ENCODE assay signal across 21 cellular contexts in the genomic region with DNA sequence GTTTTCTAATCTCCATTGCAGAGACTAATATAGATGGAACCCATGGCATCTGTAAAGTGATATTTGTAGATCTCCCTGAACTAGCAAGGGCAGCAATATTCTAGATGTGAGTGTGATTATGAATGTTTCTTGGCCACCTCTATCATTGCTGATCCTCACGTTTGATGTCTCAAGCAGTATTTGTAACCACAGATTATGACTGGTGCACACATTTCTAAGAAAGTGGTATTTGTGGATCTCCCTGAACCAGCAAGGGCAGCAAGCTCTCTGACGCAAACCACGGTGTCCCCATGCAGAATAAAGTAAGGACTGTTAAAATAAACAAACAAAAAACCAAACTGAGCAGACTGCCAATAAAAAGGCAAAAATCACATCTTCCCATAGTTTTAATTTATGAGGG.
A peak's percentile ranks its signal among the peaks of the same experiment; 100 is the strongest.
DNase-seq lines count a peak whose midpoint lies in the region; ATAC-seq, FAIRE-seq and TF ChIP-seq lines count a peak whose summit lies in the region.
"Had no signal": no experiment of that assay in that cellular context is flagged by ENCODE, and none has a peak within 500 bp of the region (broad histone marks: within the 10 kb centered on the region; RNA-seq: fewer than 3 reads in every experiment).

No MANE protein-coding gene starts in this region.

- H3K4me1 Mint-ChIP-seq in astrocyte (ENCODE audit: low read depth, unreplicated experiment) = peaks cover 36% of the 10 kb centered on the region
- peaks cover 68% of the 10 kb centered on the region for H3K4me1 Mint-ChIP-seq in nephron
- H3K4me1 Mint-ChIP-seq: CD8-positive, alpha-beta memory T cell had no signal

- H3K4me2 ChIP-seq in Karpas-422 (ENCODE audit: low read depth, low read length, poor library complexity, severe bottlenecking) (peak overlapping the region; percentile 68), astrocyte (ENCODE audit: low read length) (no peak overlapping the region)

- no peak for ATAC-seq in esophagus mucosa
- ATAC-seq: activated CD8-positive, alpha-beta T cell treated with anti-CD3 and anti-CD28 coated beads for 36 hours had no signal

- TF ChIP-seq CTCF in astrocyte (IDR thresholded peaks at IDR 0.05; ENCODE audit: insufficient read depth, low read depth, low read length) (no peak), nephron (IDR thresholded peaks at IDR 0.05; ENCODE audit: unreplicated experiment in 3 of 3) (no peak)

- H3K9me2 ChIP-seq in Karpas-422 (replicated peaks; ENCODE audit: insufficient read depth, low read length) = no peaks in the 10 kb centered on the region

- H3K27me3 Mint-ChIP-seq in astrocyte (ENCODE audit: low read depth, unreplicated experiment) (no peaks in the 10 kb centered on the region), nephron (ENCODE audit: low read depth) (no peaks in the 10 kb centered on the region)
- H3K27me3 Mint-ChIP-seq: activated CD8-positive, alpha-beta T cell treated with anti-CD3 and anti-CD28 coated beads for 36 hours; CD8-positive, alpha-beta memory T cell; stimulated activated naive CD8-positive, alpha-beta T cell treated with anti-CD3 and anti-CD28 coated beads, Interleukin-15, Interleukin-2, amounts not matched to agents 100 ng/mL and 50 ng/mL, for 24 hours had no signal

- H3K27ac Mint-ChIP-seq in astrocyte (ENCODE audit: unreplicated experiment) (no peak overlapping the region), nephron (peak overlapping the region; percentile 18 to 86 (median 26))
- H3K27ac Mint-ChIP-seq: activated CD8-positive, alpha-beta T cell treated with anti-CD3 and anti-CD28 coated beads for 36 hours; CD8-positive, alpha-beta memory T cell; stimulated activated naive CD8-positive, alpha-beta T cell treated with anti-CD3 and anti-CD28 coated beads, Interleukin-15, Interleukin-2, amounts not matched to agents 100 ng/mL and 50 ng/mL, for 24 hours; T-helper 2 cell treated with Interferon-gamma antibody and Interleukin-4, amounts not matched to agents 5 μg/mL and 100 μg/mL, for 36 hours had no signal

- H3K36me3 Mint-ChIP-seq in astrocyte (ENCODE audit: low read depth, unreplicated experiment) (no peaks in the 10 kb centered on the region), nephron (ENCODE audit: low read depth) (no peaks in the 10 kb centered on the region)
- H3K36me3 Mint-ChIP-seq: CD8-positive, alpha-beta memory T cell had no signal

- H3K4me1 ChIP-seq in Karpas-422 (ENCODE audit: low read length) (peaks cover 76% of the 10 kb centered on the region), astrocyte (ENCODE audit: insufficient read depth, low read length) (peaks cover 14% of the 10 kb centered on the region)

- H3K36me3 ChIP-seq in Karpas-422 (ENCODE audit: insufficient read depth, low read length) = no peaks in the 10 kb centered on the region
- no peaks in the 10 kb centered on the region for H3K36me3 ChIP-seq in astrocyte (ENCODE audit: insufficient read depth, low read length)
- H3K36me3 ChIP-seq: HAP-1, left lung, Peyer's patch, transverse colon had no signal

- H3K27me3 ChIP-seq in Karpas-422 (ENCODE audit: low read length) (no peaks in the 10 kb centered on the region), astrocyte (ENCODE audit: insufficient read depth, low read length) (no peaks in the 10 kb centered on the region)
- H3K27me3 ChIP-seq: left lung, Peyer's patch, transverse colon had no signal

- FAIRE-seq in astrocyte (lab: Jason Lieb, UNC) = peak; percentile 59

- H3K4me3 ChIP-seq in Karpas-422 (ENCODE audit: low read length) (peak overlapping the region; percentile 40; the same call in 1 of the 2 replicates), astrocyte (ENCODE audit: insufficient read depth, low read depth, low read length) (no peak overlapping the region)
- H3K4me3 ChIP-seq: HAP-1, left lung, Peyer's patch, transverse colon had no signal

- H3K9ac ChIP-seq in Karpas-422 (ENCODE audit: low read length) (peak overlapping the region; percentile 61; the same call in 1 of the 2 replicates), astrocyte (ENCODE audit: low read length) (no peak overlapping the region)

- H2AFZ ChIP-seq in Karpas-422 (ENCODE audit: low read length) (0 out of 2 replicates have a peak overlapping the region, but pooled peaks have one; percentile 90), astrocyte (ENCODE audit: low read depth, low read length) (no peak overlapping the region)

- H3K27ac ChIP-seq in Karpas-422 (ENCODE audit: low read length) (peak overlapping the region; percentile 96), astrocyte (ENCODE audit: low read depth, low read length) (no peak overlapping the region)
- H3K27ac ChIP-seq: left lung, Peyer's patch, transverse colon had no signal

- H3K4me3 Mint-ChIP-seq in astrocyte (ENCODE audit: unreplicated experiment) (no peak overlapping the region), nephron (peak overlapping the region in 1 of 3 experiments; percentile 3)
- H3K4me3 Mint-ChIP-seq: activated CD8-positive, alpha-beta T cell treated with anti-CD3 and anti-CD28 coated beads for 36 hours; CD8-positive, alpha-beta memory T cell; stimulated activated naive CD8-positive, alpha-beta T cell treated with anti-CD3 and anti-CD28 coated beads, Interleukin-15, Interleukin-2, amounts not matched to agents 100 ng/mL and 50 ng/mL, for 24 hours; T-helper 2 cell treated with Interferon-gamma antibody and Interleukin-4, amounts not matched to agents 5 μg/mL and 100 μg/mL, for 36 hours had no signal

- H3K79me2 ChIP-seq in Karpas-422 (ENCODE audit: low read length) (no peaks in the 10 kb centered on the region), astrocyte (ENCODE audit: insufficient read depth, low read length) (no peaks in the 10 kb centered on the region)

- H4K20me1 ChIP-seq in Karpas-422 (ENCODE audit: insufficient read depth, low read depth, low read length) = no peaks in the 10 kb centered on the region
- no peaks in the 10 kb centered on the region for H4K20me1 ChIP-seq in astrocyte (ENCODE audit: insufficient read depth, low read length)

- no peaks in the 10 kb centered on the region for H3K9me3 Mint-ChIP-seq in astrocyte (ENCODE audit: unreplicated experiment)
- H3K9me3 Mint-ChIP-seq in nephron = no peaks in the 10 kb centered on the region
- H3K9me3 Mint-ChIP-seq: activated CD8-positive, alpha-beta T cell treated with anti-CD3 and anti-CD28 coated beads for 36 hours; stimulated activated naive CD8-positive, alpha-beta T cell treated with anti-CD3 and anti-CD28 coated beads, Interleukin-15, Interleukin-2, amounts not matched to agents 100 ng/mL and 50 ng/mL, for 24 hours; T-helper 2 cell treated with Interferon-gamma antibody and Interleukin-4, amounts not matched to agents 5 μg/mL and 100 μg/mL, for 36 hours had no signal

- H3K9me3 ChIP-seq in Karpas-422 (ENCODE audit: low read length) (no peaks in the 10 kb centered on the region), astrocyte (ENCODE audit: insufficient read depth, low read depth, low read length) (no peaks in the 10 kb centered on the region)
- H3K9me3 ChIP-seq: HAP-1, left lung, Peyer's patch, transverse colon had no signal

- DNase-seq in EH (ENCODE audit: low read depth) (peak; percentile 50), Karpas-422 (no peak), astrocyte (ENCODE audit: low read depth) (peak; percentile 29), T1000 (lab: John Stamatoyannopoulos, UW) (no peak), SKM-1 (lab: John Stamatoyannopoulos, UW; ENCODE audit: unreplicated experiment) (no peak)
- DNase-seq: activated CD8-positive, alpha-beta T cell treated with anti-CD3 and anti-CD28 coated beads for 36 hours; activated naive CD4-positive, alpha-beta T cell treated with Interleukin-2 at 50 U/mL for 16 hours; activated T-cell treated with anti-CD3 and anti-CD28 coated beads, Interleukin-2, amount 50 U/mL, for 1 hour; aorta; CD8-positive, alpha-beta memory T cell; effector CD8-positive, alpha-beta T cell; left lung; NCI-H2171 treated with DMSO at 0.1 percent for 48 hours; Peyer's patch; stimulated activated CD4-positive, alpha-beta T cell treated with anti-CD3 and anti-CD28 coated beads, Interleukin-4, amount 100 ng/mL, for 1 hour; transverse colon had no signal

Comparison
In these comparisons a context has a peak if more than half of its experiments do, and no peak if none do; other contexts are left out.
1. DNase-seq: peak in EH (single experiment) and astrocyte (single experiment); none in Karpas-422 (single experiment), T1000 (single experiment) and SKM-1 (single experiment).